8 cellular contexts compared by ENCODE assay signal in genomic region chr6:35294308-35294945, GRCh38. TPM values are rescaled to one million over a fixed set of nuclear protein-coding genes. Genes with fewer than 3 reads are reported as not detected.
DNase-seq lines count a peak whose midpoint lies in the region; ATAC-seq and TF ChIP-seq lines count a peak whose summit lies in the region.

No MANE protein-coding gene starts in this region.

- peak; percentile 87 for TF ChIP-seq CTCF in OCI-LY1 (IDR thresholded peaks at IDR 0.05; ENCODE audit: low read length)

- peak overlapping the region in 1 of 11 experiments; percentile 90; a peak in 1 of 22 replicates for H3K9ac ChIP-seq in BLaER1 treated with 17β-estradiol and CSF1 and Interleukin-3, amounts not matched to agents 10 nM and 100 nM
- no peak overlapping the region for H3K9ac ChIP-seq in OCI-LY1 (ENCODE audit: low read length)

- no peaks in the 10 kb centered on the region for H3K79me2 ChIP-seq in OCI-LY1 (ENCODE audit: insufficient read depth, low read length)

- H3K27ac ChIP-seq in BLaER1 treated with 17β-estradiol and CSF1 and Interleukin-3, amounts not matched to agents 10 nM and 100 nM: no peak overlapping the region
- no peak overlapping the region for H3K27ac ChIP-seq in OCI-LY1 (ENCODE audit: low read depth, low read length, poor library complexity, severe bottlenecking)

- no peaks in the 10 kb centered on the region for H3K9me3 ChIP-seq in BLaER1 treated with 17β-estradiol and CSF1 and Interleukin-3, amounts not matched to agents 10 nM and 100 nM (replicated peaks in 1 of 11)
- no peaks in the 10 kb centered on the region for H3K9me3 ChIP-seq in HAP-1
- H3K9me3 ChIP-seq in OCI-LY1 (ENCODE audit: low read length): no peaks in the 10 kb centered on the region

- DNase-seq in HAP-1 (ENCODE audit: low spot score in 2 of 2) (peak; percentile 56 to 64), left ventricle myocardium superior (peak; percentile 46), KG1 (lab: John Stamatoyannopoulos, UW) (no peak)
- peak; percentile 51 for DNase-seq in activated naive CD4-positive, alpha-beta T cell treated with anti-CD3 and anti-CD28 coated beads, Interleukin-2, amount 50 U/mL, for 16 hours
- peak; percentile 38 for DNase-seq in stimulated activated CD4-positive, alpha-beta T cell treated with anti-CD3 and anti-CD28 coated beads, Interleukin-12 subunit alpha, Interleukin-12 subunit beta, amount 100 ng/mL, for 4 hours

- no peaks in the 10 kb centered on the region for H3K27me3 ChIP-seq in BLaER1 treated with 17β-estradiol and CSF1 and Interleukin-3, amounts not matched to agents 10 nM and 100 nM
- H3K27me3 ChIP-seq in HAP-1 (ENCODE audit: low read depth) (no peaks in the 10 kb centered on the region), OCI-LY1 (ENCODE audit: insufficient read depth, low read length) (no peaks in the 10 kb centered on the region)

- H3K4me3 ChIP-seq in BLaER1 treated with 17β-estradiol and CSF1 and Interleukin-3, amounts not matched to agents 10 nM and 100 nM: no peak overlapping the region
- H3K4me3 ChIP-seq in HAP-1 (no peak overlapping the region), OCI-LY1 (ENCODE audit: low read depth, low read length, poor library complexity, severe bottlenecking) (no peak overlapping the region)

- H3K4me1 ChIP-seq in BLaER1 treated with 17β-estradiol and CSF1 and Interleukin-3, amounts not matched to agents 10 nM and 100 nM: peaks cover 36 to 84% (median 78%) of the 10 kb centered on the region in 10 experiments
- H3K4me1 ChIP-seq in HAP-1 (no peaks in the 10 kb centered on the region), OCI-LY1 (ENCODE audit: insufficient read depth, low read length, severe bottlenecking) (peaks cover 34% of the 10 kb centered on the region)

- H2AFZ ChIP-seq in OCI-LY1 (ENCODE audit: low read length): no peak overlapping the region

- in situ Hi-C loops in HAP-1 (cut with MboI; ENCODE audit: low sequenced_read_pairs): no loop called here

- H4K20me1 ChIP-seq in BLaER1 treated with 17β-estradiol and CSF1 and Interleukin-3, amounts not matched to agents 10 nM and 100 nM: peaks cover 0 to 33% (median 6%) of the 10 kb centered on the region in 11 experiments; a peak in 6 of 22 replicates
- H4K20me1 ChIP-seq in OCI-LY1 (ENCODE audit: insufficient read depth, low read length): no peaks in the 10 kb centered on the region

- H3F3A ChIP-seq in OCI-LY1 (ENCODE audit: insufficient read depth, low read length): no peaks in the 10 kb centered on the region

- H3K4me2 ChIP-seq in BLaER1 treated with 17β-estradiol and CSF1 and Interleukin-3, amounts not matched to agents 10 nM and 100 nM: peak overlapping the region in 9 of 11 experiments; percentile 94 to 99 (median 98); a peak in 15 of 22 replicates
- no peak overlapping the region for H3K4me2 ChIP-seq in OCI-LY1 (ENCODE audit: low read length)

- ATAC-seq in left ventricle myocardium superior (peak; percentile 25), HG02571 (IDR thresholded peaks at IDR 0.05; ENCODE audit: unreplicated experiment) (no peak)

- peaks cover 24 to 69% (median 51%) of the 10 kb centered on the region in 11 experiments for H3K36me3 ChIP-seq in BLaER1 treated with 17β-estradiol and CSF1 and Interleukin-3, amounts not matched to agents 10 nM and 100 nM
- H3K36me3 ChIP-seq in HAP-1 (replicated peaks): peaks cover 44% of the 10 kb centered on the region
- H3K36me3 ChIP-seq in OCI-LY1 (ENCODE audit: insufficient read depth, low read length): peaks cover 58% of the 10 kb centered on the region

- intact Hi-C loops in left ventricle myocardium superior (cut with micrococcal nuclease): no loop called here

- no peaks in the 10 kb centered on the region for H3K9me2 ChIP-seq in OCI-LY1 (ENCODE audit: low read depth, low read length)

RNA-seq across cellular contexts. Expression of gene DEF6, which starts 3.2 kb away (rescaled TPM):
- total RNA-seq in left ventricle myocardium superior: 1.8 TPM

RNA-seq across cellular contexts. Expression of gene ZNF76, which starts 34.9 kb away (rescaled TPM):
- 44.1 TPM for total RNA-seq in left ventricle myocardium superior

RNA-seq across cellular contexts. Expression of gene PPARD, which starts 47.9 kb away (rescaled TPM):
- 15.1 TPM for total RNA-seq in left ventricle myocardium superior
